23 cellular contexts compared by ENCODE assay signal in the genomic region with DNA sequence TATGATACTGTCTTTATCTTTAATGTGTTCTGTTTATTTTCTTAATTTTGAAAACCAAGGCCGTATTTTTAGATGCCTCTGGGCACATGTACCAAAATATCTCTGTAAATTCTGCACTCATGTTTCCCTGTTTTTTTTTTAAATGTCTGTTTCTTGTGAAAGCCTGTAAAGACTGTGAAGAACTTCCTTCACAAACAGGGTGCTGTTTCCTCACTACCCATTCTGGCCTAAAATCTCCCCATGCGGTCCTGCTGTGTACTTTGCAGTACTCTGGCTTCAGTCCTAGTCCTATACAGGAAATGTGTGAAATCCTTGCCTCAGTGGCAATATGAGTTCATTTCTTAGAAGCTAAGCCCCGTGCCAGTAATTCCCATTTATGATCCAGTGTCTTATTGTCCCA.
A peak's percentile ranks its signal among the peaks of the same experiment; 100 is the strongest.
DNase-seq lines count a peak whose midpoint lies in the region; ATAC-seq and TF ChIP-seq lines count a peak whose summit lies in the region.
"Had no signal": no experiment of that assay in that cellular context is flagged by ENCODE, and none has a peak within 500 bp of the region (broad histone marks: within the 10 kb centered on the region; RNA-seq: fewer than 3 reads in every experiment).

No MANE protein-coding gene starts in this region.

- peak overlapping the region; percentile 32 to 60 for H3K27ac ChIP-seq in right atrium auricular region
- peak overlapping the region; percentile 66 for H3K27ac ChIP-seq in smooth muscle cell (ENCODE audit: low read depth)
- no peak overlapping the region for H3K27ac ChIP-seq in upper lobe of right lung
- H3K27ac ChIP-seq: BLaER1, breast epithelium, gastroesophageal sphincter, tibial nerve had no signal

- H3K36me3 ChIP-seq in right atrium auricular region (no peaks in the 10 kb centered on the region), smooth muscle cell (ENCODE audit: low read depth) (no peaks in the 10 kb centered on the region), upper lobe of right lung (no peaks in the 10 kb centered on the region)
- H3K36me3 ChIP-seq: BLaER1, breast epithelium, gastroesophageal sphincter, tibial nerve had no signal

- no peaks in the 10 kb centered on the region for H3K27me3 ChIP-seq in right atrium auricular region
- H3K27me3 ChIP-seq in smooth muscle cell (ENCODE audit: low read depth) = no peaks in the 10 kb centered on the region
- H3K27me3 ChIP-seq in upper lobe of right lung = no peaks in the 10 kb centered on the region
- H3K27me3 ChIP-seq: BLaER1, breast epithelium, gastroesophageal sphincter, tibial nerve had no signal

- H3K4me1 ChIP-seq in right atrium auricular region (peaks cover 0 to 3% of the 10 kb centered on the region in 2 donors), smooth muscle cell (ENCODE audit: low read depth) (no peaks in the 10 kb centered on the region), upper lobe of right lung (peaks cover 3% of the 10 kb centered on the region)
- H3K4me1 ChIP-seq: breast epithelium, gastroesophageal sphincter, tibial nerve had no signal

- intact Hi-C loops in upper lobe of right lung (cut with DNase I) = no loop called here

- no peaks in the 10 kb centered on the region for H3K79me2 ChIP-seq in smooth muscle cell (ENCODE audit: low read depth)

- DNase-seq in SIG-M5 treated with dmso at 0.1 percent for 504 hours (lab: John Stamatoyannopoulos, UW; ENCODE audit: unreplicated experiment) (peak; percentile 24), SIG-M5 (lab: John Stamatoyannopoulos, UW) (no peak), amniotic epithelial cell (ENCODE audit: low read depth) (peak; percentile 61), right atrium auricular region (ENCODE audit: low spot score) (no peak), smooth muscle cell (lab: John Stamatoyannopoulos, UW; ENCODE audit: unreplicated experiment) (no peak), upper lobe of right lung (no peak)
- DNase-seq: activated CD4-positive, alpha-beta memory T cell treated with anti-CD3 and anti-CD28 coated beads for 36 hours; activated CD4-positive, CD25-positive, alpha-beta regulatory T cell; activated gamma-delta T cell; Calu3; mammary epithelial cell; NCI-H1092; NCI-H2081 treated with DMSO at 0.1 percent for 48 hours; nucleus accumbens; T1000 had no signal

- H2AFZ ChIP-seq in smooth muscle cell (ENCODE audit: low read depth) = no peak overlapping the region
- H2AFZ ChIP-seq: GM23338 had no signal

- ATAC-seq in HG03095 (IDR thresholded peaks at IDR 0.05; ENCODE audit: unreplicated experiment) (no peak), upper lobe of right lung (no peak), GM21737 (IDR thresholded peaks at IDR 0.05; ENCODE audit: unreplicated experiment) (no peak)
- ATAC-seq: gastroesophageal sphincter, GM23338, SK-N-SH treated with all-trans-retinoic acid at 6 μM for 48 hours had no signal

- WGBS in smooth muscle cell (ENCODE audit: low lambda C conversion rate) = 40% methylated on average over 3 of the region's 3 CpGs

- TF ChIP-seq CTCF in right atrium auricular region (IDR thresholded peaks at IDR 0.05) (no peak), smooth muscle cell (IDR thresholded peaks at IDR 0.05; ENCODE audit: borderline replicate concordance, insufficient read depth, poor library complexity, severe bottlenecking) (no peak), upper lobe of right lung (IDR thresholded peaks at IDR 0.05) (no peak)

- H3K4me3 ChIP-seq in right atrium auricular region (no peak overlapping the region), smooth muscle cell (no peak overlapping the region), upper lobe of right lung (no peak overlapping the region)
- H3K4me3 ChIP-seq: BLaER1, breast epithelium, gastroesophageal sphincter, GM23338, tibial nerve had no signal

- H3K9me3 ChIP-seq in right atrium auricular region (no peaks in the 10 kb centered on the region), smooth muscle cell (replicated peaks; ENCODE audit: low read depth) (no peaks in the 10 kb centered on the region), upper lobe of right lung (no peaks in the 10 kb centered on the region)
- H3K9me3 ChIP-seq: BLaER1, breast epithelium, gastroesophageal sphincter, tibial nerve had no signal

- no peaks in the 10 kb centered on the region for H4K20me1 ChIP-seq in smooth muscle cell (ENCODE audit: low read depth)
- H4K20me1 ChIP-seq: BLaER1 had no signal

- no peak overlapping the region for H3K9ac ChIP-seq in smooth muscle cell (ENCODE audit: low read depth)
- H3K9ac ChIP-seq: BLaER1 had no signal

- H3F3A ChIP-seq in smooth muscle cell (ENCODE audit: low read depth) = no peaks in the 10 kb centered on the region

- H3K4me2 ChIP-seq in smooth muscle cell = peak overlapping the region; percentile 58
- H3K4me2 ChIP-seq: BLaER1, GM23338 had no signal

Comparison
In these comparisons a context has a peak if more than half of its experiments do, and no peak if none do; other contexts are left out.
1. DNase-seq: peak in SIG-M5 treated with dmso at 0.1 percent for 504 hours (single experiment) and amniotic epithelial cell (single experiment); none in SIG-M5 (single experiment), right atrium auricular region (single experiment), smooth muscle cell (single experiment) and upper lobe of right lung (single experiment).